In genomic region chr3:5638550-5638949, GRCh38 we compare ENCODE assay signal across 8 cellular contexts.
"Had no signal": no experiment of that assay in that cellular context is flagged by ENCODE, and none has a peak within 500 bp of the region (broad histone marks: within the 10 kb centered on the region; RNA-seq: fewer than 3 reads in every experiment).

No MANE protein-coding gene starts in this region.

- DNase-seq: GDM1, GF-D8 had no signal

- ATAC-seq: GM12878 had no signal

- FAIRE-seq: G401.6, GM12878, GM12891, GM12892, GM18507, GM19239 had no signal

- H3K4me3 ChIP-seq: GM12878 had no signal
